9 cellular contexts compared by ENCODE assay signal in the genomic region with DNA sequence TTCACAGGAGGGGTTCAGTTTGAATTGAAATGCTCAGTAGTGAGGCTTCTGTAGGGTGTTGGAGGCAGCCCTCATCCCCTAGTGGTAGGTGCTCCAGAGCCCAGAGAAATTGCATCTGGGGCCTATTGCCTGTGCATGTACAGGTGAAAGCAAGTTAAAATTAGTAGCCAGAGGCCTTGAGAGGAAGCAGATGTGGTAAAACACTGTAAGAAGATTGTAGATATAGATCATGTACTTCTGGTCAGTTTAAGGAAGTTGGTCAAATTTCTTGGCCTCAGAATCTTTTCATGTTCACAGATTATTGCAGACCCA. TPM values are rescaled to one million over a fixed set of nuclear protein-coding genes. Genes with fewer than 3 reads are reported as not detected.
A peak's percentile ranks its signal among the peaks of the same experiment; 100 is the strongest.
DNase-seq lines count a peak whose midpoint lies in the region; ATAC-seq and TF ChIP-seq lines count a peak whose summit lies in the region.
"Had no signal": no experiment of that assay in that cellular context is flagged by ENCODE, and none has a peak within 500 bp of the region (broad histone marks: within the 10 kb centered on the region; RNA-seq: fewer than 3 reads in every experiment).

No MANE protein-coding gene starts in this region.

- no peak overlapping the region for H3K4me3 Mint-ChIP-seq in chondrocyte (ENCODE audit: unreplicated experiment)

- peak; percentile 43; the same call in 1 of the 3 replicates for TF ChIP-seq CTCF in GM12872 (IDR thresholded peaks at IDR 0.05; ENCODE audit: insufficient read depth, low read depth, low read length)
- peak; percentile 36 for TF ChIP-seq CTCF in chondrocyte (IDR thresholded peaks at IDR 0.05)

- peaks cover 3% of the 10 kb centered on the region for H3K36me3 Mint-ChIP-seq in chondrocyte (ENCODE audit: low read depth)

- H3K9me3 Mint-ChIP-seq in chondrocyte (ENCODE audit: low read depth) = no peaks in the 10 kb centered on the region

- ATAC-seq in GM21360 (IDR thresholded peaks at IDR 0.05; ENCODE audit: unreplicated experiment) = peak; percentile 77
- ATAC-seq in HG03460 (IDR thresholded peaks at IDR 0.05; ENCODE audit: unreplicated experiment) = peak; percentile 81

- DNase-seq in chondrocyte (ENCODE audit: low spot score) (no peak), HT-29 (ENCODE audit: low spot score) (no peak), D341Med (ENCODE audit: low spot score) (no peak), kidney tubule cell (ENCODE audit: low spot score) (no peak)
- DNase-seq in central memory CD4-positive, alpha-beta T cell = no peak
- DNase-seq: NCI-H1436 treated with DMSO at 0.1 percent for 48 hours had no signal

- no peak overlapping the region for H3K27ac Mint-ChIP-seq in chondrocyte (ENCODE audit: unreplicated experiment)

- no peaks in the 10 kb centered on the region for H3K27me3 Mint-ChIP-seq in chondrocyte (ENCODE audit: low read depth)

- peaks cover 3% of the 10 kb centered on the region for H3K4me1 Mint-ChIP-seq in chondrocyte (ENCODE audit: low read depth)

RNA-seq across cellular contexts. Expression of a gene that starts 34.6 kb away (rescaled TPM):
- 0.10 to 0.39 TPM (median 0.10 TPM) in 3 replicates for total RNA-seq in chondrocyte
- total RNA-seq in HT-29 (2014; rRNA removed; shearing (Covaris generic)) = 0.70 and 2.2 TPM in 2 replicates

RNA-seq across cellular contexts. Expression of a gene that starts 41.7 kb away (rescaled TPM):
- total RNA-seq in chondrocyte = not detected in 3 replicates
- total RNA-seq in HT-29 (2014; rRNA removed; shearing (Covaris generic)) = not detected in 2 replicates
